ENCODE assay signal across 20 cellular contexts in genomic region chr2:235447210-235447609, GRCh38. TPM values are rescaled to one million over a fixed set of nuclear protein-coding genes. Genes with fewer than 3 reads are reported as not detected.
DNase-seq lines count a peak whose midpoint lies in the region; ATAC-seq, FAIRE-seq and TF ChIP-seq lines count a peak whose summit lies in the region.
"Had no signal": no experiment of that assay in that cellular context is flagged by ENCODE, and none has a peak within 500 bp of the region (broad histone marks: within the 10 kb centered on the region; RNA-seq: fewer than 3 reads in every experiment).

No MANE protein-coding gene starts in this region.

- H3K4me3 Mint-ChIP-seq in activated CD4-positive, alpha-beta T cell treated with anti-CD3 and anti-CD28 coated beads, Interleukin-2, amount 10 ng/mL, durations not matched to agents 24 days and 14 days: no peak overlapping the region
- H3K4me3 Mint-ChIP-seq: CD4-positive, CD25-positive, alpha-beta regulatory T cell had no signal

- H3K27me3 ChIP-seq in PC-3 (ENCODE audit: low read length) (no peaks in the 10 kb centered on the region), bronchial epithelial cell (ENCODE audit: control insufficient read depth, insufficient read depth, low read length) (no peaks in the 10 kb centered on the region)
- H3K27me3 ChIP-seq: Peyer's patch had no signal

- no peaks in the 10 kb centered on the region for H3K4me1 ChIP-seq in PC-3 (ENCODE audit: insufficient read depth, low read length)
- H3K4me1 ChIP-seq: Peyer's patch, SJSA1 had no signal

- H3K4me3 ChIP-seq in PC-3 (ENCODE audit: low read length) (no peak overlapping the region), bronchial epithelial cell (ENCODE audit: low read depth, low read length) (no peak overlapping the region)
- H3K4me3 ChIP-seq: GM12878, Peyer's patch, SJSA1 had no signal

- no peak overlapping the region for H3K9ac ChIP-seq in PC-3 (ENCODE audit: low read length)

- H3K27ac Mint-ChIP-seq in activated CD4-positive, alpha-beta T cell treated with anti-CD3 and anti-CD28 coated beads, Interleukin-2, amount 10 ng/mL, durations not matched to agents 24 days and 14 days: no peak overlapping the region
- H3K27ac Mint-ChIP-seq: CD4-positive, CD25-positive, alpha-beta regulatory T cell had no signal

- CTCF ChIA-PET in PC-3 (lab: Charles Lee): no interaction called here

- no peaks in the 10 kb centered on the region; the same call in 1 of the 2 replicates for H3K9me3 ChIP-seq in PC-3 (ENCODE audit: low read length)
- H3K9me3 ChIP-seq: Peyer's patch had no signal

- H3K36me3 Mint-ChIP-seq in activated CD4-positive, alpha-beta T cell treated with anti-CD3 and anti-CD28 coated beads, Interleukin-2, amount 10 ng/mL, durations not matched to agents 24 days and 14 days (ENCODE audit: low read depth): no peaks in the 10 kb centered on the region
- H3K36me3 Mint-ChIP-seq: CD4-positive, CD25-positive, alpha-beta regulatory T cell had no signal

- no peak for TF ChIP-seq CTCF in PC-3 (conservative IDR thresholded peaks at IDR 0.05; ENCODE audit: low read depth, low read length)
- TF ChIP-seq CTCF in bronchial epithelial cell (IDR thresholded peaks at IDR 0.05; ENCODE audit: insufficient read depth, low read length, severe bottlenecking): no peak

- H3K4me1 Mint-ChIP-seq in activated CD4-positive, alpha-beta T cell treated with anti-CD3 and anti-CD28 coated beads, Interleukin-2, amount 10 ng/mL, durations not matched to agents 24 days and 14 days: no peaks in the 10 kb centered on the region
- H3K4me1 Mint-ChIP-seq: CD4-positive, CD25-positive, alpha-beta regulatory T cell had no signal

- no peaks in the 10 kb centered on the region for H3K36me3 ChIP-seq in PC-3 (ENCODE audit: low read depth, low read length)
- H3K36me3 ChIP-seq in bronchial epithelial cell (ENCODE audit: control insufficient read depth, insufficient read depth, low read length): no peaks in the 10 kb centered on the region
- H3K36me3 ChIP-seq: Peyer's patch, SJSA1 had no signal

- POLR2A ChIA-PET in PC-3 (lab: Charles Lee; ENCODE audit: unreplicated experiment): no interaction called here

- H2AFZ ChIP-seq in PC-3 (ENCODE audit: low read length): no peak overlapping the region

- intact Hi-C loops in PC-3 (cut with micrococcal nuclease): no loop called here
- intact Hi-C loops in activated CD4-positive, alpha-beta T cell treated with anti-CD3 and anti-CD28 coated beads, Interleukin-2, amount 10 ng/mL, durations not matched to agents 24 days and 14 days (cut with micrococcal nuclease): no loop called here

- FAIRE-seq in bronchial epithelial cell (lab: Jason Lieb, UNC): no peak
- FAIRE-seq: GM12878, H1 had no signal

- no peaks in the 10 kb centered on the region for H3K9me3 Mint-ChIP-seq in activated CD4-positive, alpha-beta T cell treated with anti-CD3 and anti-CD28 coated beads, Interleukin-2, amount 10 ng/mL, durations not matched to agents 24 days and 14 days

- no peaks in the 10 kb centered on the region for H3K27me3 Mint-ChIP-seq in activated CD4-positive, alpha-beta T cell treated with anti-CD3 and anti-CD28 coated beads, Interleukin-2, amount 10 ng/mL, durations not matched to agents 24 days and 14 days
- H3K27me3 Mint-ChIP-seq: CD4-positive, CD25-positive, alpha-beta regulatory T cell had no signal

- no peaks in the 10 kb centered on the region for H3K79me2 ChIP-seq in PC-3 (ENCODE audit: low read length)

- BruUV-seq in PC-3 (replicated peaks; lab: Mats Ljungman, UMichigan): no TSS peak

- H3K4me2 ChIP-seq in PC-3 (ENCODE audit: low read length): no peak overlapping the region

- no peaks in the 10 kb centered on the region for H3F3A ChIP-seq in PC-3 (ENCODE audit: low read length, unreplicated experiment)

- DNase-seq in ELR (ENCODE audit: low read depth): peak; percentile 61
- peak; percentile 40 for DNase-seq in PC-3
- DNase-seq in bronchial epithelial cell (ENCODE audit: low read depth): peak; percentile 37
- DNase-seq in kidney tubule cell (ENCODE audit: low spot score): peak; percentile 49
- DNase-seq in activated T-cell treated with anti-CD3 and anti-CD28 coated beads, Interleukin-2, amount 50 U/mL, for 1 hour: no peak
- DNase-seq in activated CD4-positive, alpha-beta T cell treated with anti-CD3 and anti-CD28 coated beads, Interleukin-2, amount 10 ng/mL, durations not matched to agents 24 days and 14 days: no peak
- no peak for DNase-seq in NCI-H2196 treated with DMSO at 0.1 percent for 48 hours (lab: John Stamatoyannopoulos, UW; ENCODE audit: unreplicated experiment)
- DNase-seq in medulla oblongata (ENCODE audit: extremely low spot score): no peak
- DNase-seq: CD4-positive, CD25-positive, alpha-beta regulatory T cell; NCI-H1694; NCI-H2081; NCI-H2171; NCI-H524 treated with DMSO at 0.1 percent for 48 hours; NCI-H82; Peyer's patch had no signal

- H3K9me2 ChIP-seq in PC-3 (replicated peaks; ENCODE audit: low read length): no peaks in the 10 kb centered on the region

- no peaks in the 10 kb centered on the region for H4K20me1 ChIP-seq in PC-3 (ENCODE audit: low read length)

- no peak overlapping the region for H3K27ac ChIP-seq in PC-3 (ENCODE audit: low read length)
- H3K27ac ChIP-seq: HL-60, Peyer's patch, SJSA1 had no signal

- ATAC-seq in PC-3: no peak
- ATAC-seq: GM12878, Right ventricle myocardium inferior had no signal

RNA-seq across cellular contexts. Expression of gene AGAP1, which starts 46.6 kb away (rescaled TPM):
- 28.6 and 31.0 TPM in 2 replicates for total RNA-seq in PC-3 (2014; rRNA removed)
- total RNA-seq in bronchial epithelial cell: 17.9 and 22.4 TPM in 2 replicates
- total RNA-seq in activated CD4-positive, alpha-beta T cell treated with anti-CD3 and anti-CD28 coated beads, Interleukin-2, amount 10 ng/mL, durations not matched to agents 24 days and 14 days: 2.3 and 3.8 TPM in 2 replicates

Comparison
In these comparisons a context has a peak if more than half of its experiments do, and no peak if none do; other contexts are left out.
1. DNase-seq: peak in ELR (single experiment), PC-3 (single experiment), bronchial epithelial cell (single experiment) and kidney tubule cell (single experiment); none in activated T-cell treated with anti-CD3 and anti-CD28 coated beads, Interleukin-2, amount 50 U/mL, for 1 hour (single experiment), activated CD4-positive, alpha-beta T cell treated with anti-CD3 and anti-CD28 coated beads, Interleukin-2, amount 10 ng/mL, durations not matched to agents 24 days and 14 days (single experiment), NCI-H2196 treated with DMSO at 0.1 percent for 48 hours (single experiment) and medulla oblongata (single experiment).